In the genomic region with DNA sequence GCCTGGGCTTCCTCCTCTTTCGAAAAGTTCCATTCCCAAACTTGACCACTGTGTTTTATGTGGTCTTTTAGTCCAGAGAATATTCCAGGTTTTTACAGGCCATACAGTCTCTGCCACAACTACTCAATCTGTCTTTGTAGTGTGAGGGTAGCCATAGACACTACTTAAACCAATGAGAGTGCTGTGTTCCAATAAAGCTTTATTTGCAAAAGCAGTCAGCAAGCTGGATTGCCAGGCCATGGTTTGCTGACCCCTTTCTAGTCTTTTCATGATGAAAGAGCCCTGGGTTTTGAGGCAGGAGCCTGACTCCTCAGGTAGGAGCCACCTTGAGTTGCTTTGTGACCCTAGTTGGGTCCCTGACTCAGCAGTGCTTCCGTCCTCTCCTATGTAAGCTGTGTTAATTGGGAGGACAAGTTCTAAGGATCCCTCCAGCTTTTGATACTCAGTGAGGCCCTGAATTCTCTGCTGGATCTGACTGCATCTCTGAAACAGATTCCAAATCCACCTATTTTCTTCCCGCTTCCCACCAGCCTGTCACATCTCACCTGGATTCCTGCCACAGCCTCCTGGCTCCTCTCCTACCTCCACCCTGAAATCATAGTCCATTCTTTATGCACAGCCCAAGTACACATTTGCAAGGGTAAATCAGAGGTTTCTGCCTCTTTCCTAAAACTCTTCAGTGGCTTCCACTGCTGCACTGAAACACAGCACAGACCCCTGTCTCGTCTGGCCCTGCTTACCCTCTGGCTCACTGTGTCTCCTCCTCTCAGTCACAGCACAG, we compare ENCODE assay signal across 1 cellular context.
TF ChIP-seq lines count a peak whose summit lies in the region.

No MANE protein-coding gene starts in this region.

TF ChIP-seq in GM23338, 12 proteins besides CTCF, POLR2A, EP300 and RAD21:
- TF ChIP-seq REST (IDR thresholded peaks at IDR 0.05; ENCODE audit: unreplicated experiment) (no peak), CREB1 (CRISPR knock-in tag; IDR thresholded peaks at IDR 0.05; ENCODE audit: low read depth) (no peak), POLR2AphosphoS5 (IDR thresholded peaks at IDR 0.05; ENCODE audit: low read depth) (no peak), ZNF114 (CRISPR knock-in tag; IDR thresholded peaks at IDR 0.05) (no peak), JUNB (IDR thresholded peaks at IDR 0.05; ENCODE audit: unreplicated experiment) (no peak), NANOG (IDR thresholded peaks at IDR 0.05; ENCODE audit: borderline replicate concordance) (no peak), ZNF331 (CRISPR knock-in tag; IDR thresholded peaks at IDR 0.05; ENCODE audit: low read depth) (no peak), STAT1 (IDR thresholded peaks at IDR 0.05; ENCODE audit: unreplicated experiment) (no peak), EZH2phosphoT487 (IDR thresholded peaks at IDR 0.05; ENCODE audit: unreplicated experiment) (no peak), ETS1 (IDR thresholded peaks at IDR 0.05) (no peak), EZH2 (IDR thresholded peaks at IDR 0.05; ENCODE audit: low read depth, unreplicated experiment) (no peak)
- TF ChIP-seq, protein P1, sequence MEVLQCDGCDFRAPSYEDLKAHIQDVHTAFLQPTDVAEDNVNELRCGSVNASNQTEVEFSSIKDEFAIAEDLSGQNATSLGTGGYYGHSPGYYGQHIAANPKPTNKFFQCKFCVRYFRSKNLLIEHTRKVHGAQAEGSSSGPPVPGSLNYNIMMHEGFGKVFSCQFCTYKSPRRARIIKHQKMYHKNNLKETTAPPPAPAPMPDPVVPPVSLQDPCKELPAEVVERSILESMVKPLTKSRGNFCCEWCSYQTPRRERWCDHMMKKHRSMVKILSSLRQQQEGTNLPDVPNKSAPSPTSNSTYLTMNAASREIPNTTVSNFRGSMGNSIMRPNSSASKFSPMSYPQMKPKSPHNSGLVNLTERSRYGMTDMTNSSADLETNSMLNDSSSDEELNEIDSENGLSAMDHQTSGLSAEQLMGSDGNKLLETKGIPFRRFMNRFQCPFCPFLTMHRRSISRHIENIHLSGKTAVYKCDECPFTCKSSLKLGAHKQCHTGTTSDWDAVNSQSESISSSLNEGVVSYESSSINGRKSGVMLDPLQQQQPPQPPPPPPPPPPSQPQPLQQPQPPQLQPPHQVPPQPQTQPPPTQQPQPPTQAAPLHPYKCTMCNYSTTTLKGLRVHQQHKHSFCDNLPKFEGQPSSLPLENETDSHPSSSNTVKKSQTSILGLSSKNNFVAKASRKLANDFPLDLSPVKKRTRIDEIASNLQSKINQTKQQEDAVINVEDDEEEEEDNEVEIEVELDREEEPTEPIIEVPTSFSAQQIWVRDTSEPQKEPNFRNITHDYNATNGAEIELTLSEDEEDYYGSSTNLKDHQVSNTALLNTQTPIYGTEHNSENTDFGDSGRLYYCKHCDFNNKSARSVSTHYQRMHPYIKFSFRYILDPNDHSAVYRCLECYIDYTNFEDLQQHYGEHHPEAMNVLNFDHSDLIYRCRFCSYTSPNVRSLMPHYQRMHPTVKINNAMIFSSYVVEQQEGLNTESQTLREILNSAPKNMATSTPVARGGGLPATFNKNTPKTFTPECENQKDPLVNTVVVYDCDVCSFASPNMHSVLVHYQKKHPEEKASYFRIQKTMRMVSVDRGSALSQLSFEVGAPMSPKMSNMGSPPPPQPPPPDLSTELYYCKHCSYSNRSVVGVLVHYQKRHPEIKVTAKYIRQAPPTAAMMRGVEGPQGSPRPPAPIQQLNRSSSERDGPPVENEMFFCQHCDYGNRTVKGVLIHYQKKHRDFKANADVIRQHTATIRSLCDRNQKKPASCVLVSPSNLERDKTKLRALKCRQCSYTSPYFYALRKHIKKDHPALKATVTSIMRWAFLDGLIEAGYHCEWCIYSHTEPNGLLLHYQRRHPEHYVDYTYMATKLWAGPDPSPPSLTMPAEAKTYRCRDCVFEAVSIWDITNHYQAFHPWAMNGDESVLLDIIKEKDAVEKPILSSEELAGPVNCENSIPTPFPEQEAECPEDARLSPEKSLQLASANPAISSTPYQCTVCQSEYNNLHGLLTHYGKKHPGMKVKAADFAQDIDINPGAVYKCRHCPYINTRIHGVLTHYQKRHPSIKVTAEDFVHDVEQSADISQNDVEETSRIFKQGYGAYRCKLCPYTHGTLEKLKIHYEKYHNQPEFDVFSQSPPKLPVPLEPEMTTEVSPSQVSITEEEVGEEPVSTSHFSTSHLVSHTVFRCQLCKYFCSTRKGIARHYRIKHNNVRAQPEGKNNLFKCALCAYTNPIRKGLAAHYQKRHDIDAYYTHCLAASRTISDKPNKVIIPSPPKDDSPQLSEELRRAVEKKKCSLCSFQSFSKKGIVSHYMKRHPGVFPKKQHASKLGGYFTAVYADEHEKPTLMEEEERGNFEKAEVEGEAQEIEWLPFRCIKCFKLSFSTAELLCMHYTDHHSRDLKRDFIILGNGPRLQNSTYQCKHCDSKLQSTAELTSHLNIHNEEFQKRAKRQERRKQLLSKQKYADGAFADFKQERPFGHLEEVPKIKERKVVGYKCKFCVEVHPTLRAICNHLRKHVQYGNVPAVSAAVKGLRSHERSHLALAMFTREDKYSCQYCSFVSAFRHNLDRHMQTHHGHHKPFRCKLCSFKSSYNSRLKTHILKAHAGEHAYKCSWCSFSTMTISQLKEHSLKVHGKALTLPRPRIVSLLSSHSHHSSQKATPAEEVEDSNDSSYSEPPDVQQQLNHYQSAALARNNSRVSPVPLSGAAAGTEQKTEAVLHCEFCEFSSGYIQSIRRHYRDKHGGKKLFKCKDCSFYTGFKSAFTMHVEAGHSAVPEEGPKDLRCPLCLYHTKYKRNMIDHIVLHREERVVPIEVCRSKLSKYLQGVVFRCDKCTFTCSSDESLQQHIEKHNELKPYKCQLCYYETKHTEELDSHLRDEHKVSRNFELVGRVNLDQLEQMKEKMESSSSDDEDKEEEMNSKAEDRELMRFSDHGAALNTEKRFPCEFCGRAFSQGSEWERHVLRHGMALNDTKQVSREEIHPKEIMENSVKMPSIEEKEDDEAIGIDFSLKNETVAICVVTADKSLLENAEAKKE (CRISPR knock-in tag; IDR thresholded peaks at IDR 0.05): no peak
